In the genomic region with DNA sequence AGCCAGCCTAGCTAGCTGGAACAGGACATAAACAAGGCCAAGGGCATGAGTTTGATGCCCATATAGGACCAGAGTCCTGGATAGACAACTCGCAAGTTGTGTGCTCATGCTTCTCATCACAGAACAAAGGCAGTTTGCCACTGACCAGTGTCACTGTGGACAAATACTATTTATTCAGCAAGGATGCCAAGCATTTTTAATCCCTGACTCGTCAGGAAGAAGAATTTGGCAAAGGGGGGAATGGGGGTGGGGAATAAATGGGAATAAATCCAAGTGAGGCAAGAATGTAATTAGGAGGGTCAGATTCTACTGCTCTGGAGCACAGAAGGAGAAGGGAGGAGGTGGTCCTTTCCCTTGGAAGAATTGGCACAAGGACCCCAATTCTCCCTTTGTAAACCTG, we compare ENCODE assay signal across 13 cellular contexts. TPM values are rescaled to one million over a fixed set of nuclear protein-coding genes. Genes with fewer than 3 reads are reported as not detected.
DNase-seq lines count a peak whose midpoint lies in the region; ATAC-seq and TF ChIP-seq lines count a peak whose summit lies in the region.
"Had no signal": no experiment of that assay in that cellular context is flagged by ENCODE, and none has a peak within 500 bp of the region (broad histone marks: within the 10 kb centered on the region; RNA-seq: fewer than 3 reads in every experiment).

No MANE protein-coding gene starts in this region.

- H3K36me3 ChIP-seq in right lobe of liver = no peaks in the 10 kb centered on the region

- no peaks in the 10 kb centered on the region for H3K27me3 ChIP-seq in right lobe of liver
- H3K27me3 ChIP-seq: BLaER1 treated with 17β-estradiol and CSF1 and Interleukin-3, amounts not matched to agents 10 nM and 100 nM; foreskin keratinocyte had no signal

- DNase-seq in AG04449 (ENCODE audit: low read depth, low spot score) (peak; percentile 37), HS-5 (ENCODE audit: low read depth) (peak; percentile 76), cardiac fibroblast (ENCODE audit: low read depth in 2 of 2) (peak; percentile 86 to 87), right lobe of liver (no peak), hippocampal formation (lab: John Stamatoyannopoulos, UW) (no peak), NCI-H345 (lab: John Stamatoyannopoulos, UW) (no peak), HUDEP-2 (lab: John Stamatoyannopoulos, UW; ENCODE audit: unreplicated experiment in 76 of 76) (no peak)
- DNase-seq: activated CD8-positive, alpha-beta memory T cell treated with anti-CD3 and anti-CD28 coated beads, Interleukin-2, amount 10 ng/mL, durations not matched to agents 7 days and 5 days; amygdala; T-helper 17 cell had no signal

- ATAC-seq in right lobe of liver (peak; percentile 40 to 95 (median 67)), GM18873 (IDR thresholded peaks at IDR 0.05; ENCODE audit: low FRiP score, unreplicated experiment) (no peak)
- ATAC-seq: activated CD8-positive, alpha-beta memory T cell treated with anti-CD3 and anti-CD28 coated beads, Interleukin-2, amount 10 ng/mL, durations not matched to agents 7 days and 5 days; foreskin keratinocyte; T-helper 17 cell had no signal

- H3K4me1 ChIP-seq in right lobe of liver = no peaks in the 10 kb centered on the region

- TF ChIP-seq CTCF in AG04449 (IDR thresholded peaks at IDR 0.05; ENCODE audit: insufficient read depth, low read length, missing control alignments) = no peak
- no peak for TF ChIP-seq CTCF in cardiac fibroblast (IDR thresholded peaks at IDR 0.05; ENCODE audit: low read depth, low read length)
- TF ChIP-seq CTCF in right lobe of liver (IDR thresholded peaks at IDR 0.05) = no peak

- no peak overlapping the region for H3K27ac ChIP-seq in right lobe of liver
- H3K27ac ChIP-seq: foreskin keratinocyte had no signal

- 14% methylated on average over 2 of the region's 2 CpGs for WGBS in right lobe of liver (ENCODE audit: insufficient coverage, low coverage, low lambda C conversion rate, missing lambda C conversion rate)

- CTCF ChIA-PET in AG04449 (lab: Yijun Ruan, JAX) = interaction anchor here (0.6 to 1.6 kb wide), 4 partner anchors 9 to 558 kb away, joined by 3 to 9 read pairs (median 4); no protein-coding TSS in a partner anchor

- intact Hi-C loops in right lobe of liver (cut with DNase I) = loop anchor here in 1 of 2 donors (10.0 kb wide), 1 partner anchor 555 kb away; no protein-coding TSS in a partner anchor

- POLR2A ChIA-PET in AG04449 (lab: Yijun Ruan, JAX) = no interaction called here

- H3K4me3 ChIP-seq in AG04449 (ENCODE audit: low read depth, low read length) = no peak overlapping the region
- H3K4me3 ChIP-seq in cardiac fibroblast (replicated peaks in 1 of 2; ENCODE audit: low read depth in 2 of 2, low read length in 2 of 2) = no peak overlapping the region
- no peak overlapping the region for H3K4me3 ChIP-seq in right lobe of liver
- H3K4me3 ChIP-seq: BLaER1 treated with 17β-estradiol and CSF1 and Interleukin-3, amounts not matched to agents 10 nM and 100 nM had no signal

- no peaks in the 10 kb centered on the region for H3K9me3 ChIP-seq in right lobe of liver

- no peak for TF ChIP-seq POLR2A in right lobe of liver (IDR thresholded peaks at IDR 0.05)

RNA-seq across cellular contexts. Expression of a gene that starts 46.8 kb away (rescaled TPM):
- 1 to 10 TPM in 4 of 6 experiments, under 1 TPM in 2; 0.68 to 2.2 (median 1.2) TPM for total RNA-seq in right lobe of liver
- total RNA-seq: foreskin keratinocyte had no signal

Comparison
In these comparisons a context has a peak if more than half of its experiments do, and no peak if none do; other contexts are left out.
1. DNase-seq: peak in AG04449 (single experiment), HS-5 (single experiment) and cardiac fibroblast (2 of 2); none in right lobe of liver (0 of 3), hippocampal formation (0 of 2), NCI-H345 (single experiment) and HUDEP-2 (0 of 76).